ENCODE assay signal across 9 cellular contexts in genomic region chr2:231615058-231615671, GRCh38. TPM values are rescaled to one million over a fixed set of nuclear protein-coding genes. Genes with fewer than 3 reads are reported as not detected.
DNase-seq lines count a peak whose midpoint lies in the region; ATAC-seq and TF ChIP-seq lines count a peak whose summit lies in the region.
"Had no signal": no experiment of that assay in that cellular context is flagged by ENCODE, and none has a peak within 500 bp of the region (broad histone marks: within the 10 kb centered on the region; RNA-seq: fewer than 3 reads in every experiment).

No MANE protein-coding gene starts in this region.

- H3K4me3 ChIP-seq in left lung: peak overlapping the region; percentile 16 to 47
- peak overlapping the region; percentile 46 to 59 for H3K4me3 ChIP-seq in testis

- peak overlapping the region; percentile 99 for H3K27ac ChIP-seq in angular gyrus (ENCODE audit: low read depth, low read length)
- H3K27ac ChIP-seq in left lung: peak overlapping the region; percentile 92 to 94
- H3K27ac ChIP-seq in testis: peak overlapping the region; percentile 85 to 86

- TF ChIP-seq POLR2A in testis (IDR thresholded peaks at IDR 0.05): no peak

- peaks cover 26 to 49% of the 10 kb centered on the region in 2 donors for H3K4me1 ChIP-seq in left lung
- peaks cover 34% of the 10 kb centered on the region for H3K4me1 ChIP-seq in testis

- WGBS in testis, 2 donors: 47 to 58% methylated on average over 18 to 31 of the region's 31 CpGs

- intact Hi-C loops in left lung (cut with DNase I) (no loop called here), testis (cut with DNase I; ENCODE audit: low total_unique reads) (no loop called here)

- peak; percentile 25 for DNase-seq in activated CD4-positive, alpha-beta T cell treated with anti-CD3 and anti-CD28 coated beads for 48 hours
- DNase-seq in activated CD4-positive, alpha-beta T cell treated with anti-CD3 and anti-CD28 coated beads, Interleukin-2, amount 50 U/mL, for 1 hour: no peak
- peak in 1 of 2 donors; percentile 77 for DNase-seq in left lung
- no peak for DNase-seq in testis
- no peak for DNase-seq in AG20443 (ENCODE audit: low spot score)
- no peak for DNase-seq in CD1c-positive myeloid dendritic cell (ENCODE audit: extremely low spot score)

- H3K27me3 ChIP-seq in left lung: peaks cover 0 to 22% of the 10 kb centered on the region in 2 donors
- no peaks in the 10 kb centered on the region for H3K27me3 ChIP-seq in testis

- H3K9me3 ChIP-seq in left lung: no peaks in the 10 kb centered on the region
- no peaks in the 10 kb centered on the region for H3K9me3 ChIP-seq in testis

- no peaks in the 10 kb centered on the region for H3K36me3 ChIP-seq in left lung
- H3K36me3 ChIP-seq in testis (ENCODE audit: low read depth, missing control alignments): no peaks in the 10 kb centered on the region

- ATAC-seq in left lung (no peak), HG02571 (IDR thresholded peaks at IDR 0.05; ENCODE audit: unreplicated experiment) (no peak)

- TF ChIP-seq CTCF in left lung (IDR thresholded peaks at IDR 0.05) (no peak), testis (IDR thresholded peaks at IDR 0.05) (no peak)

RNA-seq across cellular contexts. Expression of gene TEX44, which starts 22.5 kb away (rescaled TPM):
- total RNA-seq in left lung (not detected), testis (100 to 1,000 TPM in 1 of 2 donors, 10 to 100 TPM in 1; 84.4 to 248 TPM)
- polyA plus RNA-seq in testis (ENCODE audit: insufficient read depth, low read depth, low replicate concordance): 166 TPM
- total RNA-seq: Daoy had no signal

Comparison
In these comparisons a context has a peak if more than half of its experiments do, and no peak if none do; other contexts are left out.
1. RNA of gene TEX44, which starts 22.5 kb away (total RNA-seq): 84.4 to 248 TPM in testis; not detected in left lung; every median in the first group is over 10 times any median in the second.
2. Peak in every context shown above with its lines, with median percentiles within 50 percentile points of each other: H3K27ac ChIP-seq.